24 cellular contexts compared by ENCODE assay signal in genomic region chr17:802901-803881, GRCh38. TPM values are rescaled to one million over a fixed set of nuclear protein-coding genes. Genes with fewer than 3 reads are reported as not detected.
A peak's percentile ranks its signal among the peaks of the same experiment; 100 is the strongest.
DNase-seq lines count a peak whose midpoint lies in the region; ATAC-seq, FAIRE-seq and TF ChIP-seq lines count a peak whose summit lies in the region.
"Had no signal": no experiment of that assay in that cellular context is flagged by ENCODE, and none has a peak within 500 bp of the region (broad histone marks: within the 10 kb centered on the region; RNA-seq: fewer than 3 reads in every experiment).

No MANE protein-coding gene starts in this region.

- TF ChIP-seq POLR2A in HepG2 (IDR thresholded peaks at IDR 0.05; ENCODE audit: insufficient read depth in 1 of 2, low read depth in 2 of 2, low read length in 2 of 2) (no peak), right lobe of liver (IDR thresholded peaks at IDR 0.05) (no peak), body of pancreas (IDR thresholded peaks at IDR 0.05) (peak in 2 of 3 donors; percentile 47 to 48)

- H3K9me3 ChIP-seq in HepG2 (ENCODE audit: low read length): no peaks in the 10 kb centered on the region
- no peaks in the 10 kb centered on the region for H3K9me3 ChIP-seq in right lobe of liver
- no peaks in the 10 kb centered on the region for H3K9me3 ChIP-seq in body of pancreas
- H3K9me3 ChIP-seq: BE2C had no signal

- TF ChIP-seq EP300 in HepG2 (IDR thresholded peaks at IDR 0.05; ENCODE audit: low read depth in 2 of 2, low read length in 2 of 2) (no peak), HepG2 (CRISPR knock-in tag; IDR thresholded peaks at IDR 0.05; ENCODE audit: borderline replicate concordance) (no peak)

- H3K4me3 Mint-ChIP-seq in nephron progenitor cell: no peak overlapping the region
- no peak overlapping the region for H3K4me3 Mint-ChIP-seq in immature natural killer cell
- H3K4me3 Mint-ChIP-seq: CD8-positive, alpha-beta memory T cell had no signal

- ATAC-seq in HepG2: no peak
- ATAC-seq in right lobe of liver: no peak
- ATAC-seq in body of pancreas: peak; percentile 53
- no peak for ATAC-seq in HG02840 (IDR thresholded peaks at IDR 0.05; ENCODE audit: low FRiP score, unreplicated experiment)
- ATAC-seq in activated CD4-positive, CD25-positive, alpha-beta regulatory T cell treated with anti-CD3 and anti-CD28 coated beads, Interleukin-2, amount 50 U/mL, for 24 hours: no peak
- ATAC-seq: GM12878 had no signal

- intact Hi-C loops in HepG2 (cut with micrococcal nuclease; ENCODE audit: unreplicated experiment) (no loop called here), right lobe of liver (cut with DNase I) (no loop called here), body of pancreas (cut with DNase I) (loop anchor here (5.0 to 10.0 kb wide), 2 partner anchors 72 to 184 kb away; no protein-coding TSS in a partner anchor)

- H3K36me3 ChIP-seq in HepG2 (replicated peaks in 1 of 2; ENCODE audit: control insufficient read depth in 1 of 2, insufficient read depth in 2 of 2, low read length in 2 of 2) (peaks cover 1 to 18% of the 10 kb centered on the region in 2 experiments; a peak in 3 of 5 replicates), right lobe of liver (no peaks in the 10 kb centered on the region), body of pancreas (replicated peaks in 1 of 2; ENCODE audit: insufficient read depth in 1 of 2, low read depth in 2 of 2) (no peaks in the 10 kb centered on the region)
- H3K36me3 ChIP-seq: BE2C had no signal

- no peaks in the 10 kb centered on the region for H3K79me2 ChIP-seq in HepG2 (ENCODE audit: insufficient read depth, low read length)

- TF ChIP-seq CTCF in HepG2 (CRISPR knock-in tag; IDR thresholded peaks at IDR 0.05): no peak
- TF ChIP-seq CTCF in right lobe of liver (IDR thresholded peaks at IDR 0.05): no peak
- no peak for TF ChIP-seq CTCF in body of pancreas (IDR thresholded peaks at IDR 0.05)
- no peak for TF ChIP-seq CTCF in nephron progenitor cell (IDR thresholded peaks at IDR 0.05)

- POLR2A ChIA-PET in HepG2 (lab: Yijun Ruan, JAX): no interaction called here

- H3K9me3 Mint-ChIP-seq in nephron progenitor cell (no peaks in the 10 kb centered on the region), immature natural killer cell (no peaks in the 10 kb centered on the region)
- H3K9me3 Mint-ChIP-seq: CD8-positive, alpha-beta memory T cell had no signal

- H4K20me1 ChIP-seq in HepG2 (ENCODE audit: insufficient read depth, low read length): no peaks in the 10 kb centered on the region

- H3K27ac Mint-ChIP-seq in nephron progenitor cell (peak overlapping the region; percentile 78), immature natural killer cell (no peak overlapping the region)
- H3K27ac Mint-ChIP-seq: CD8-positive, alpha-beta memory T cell had no signal

- H3K27me3 ChIP-seq in HepG2 (ENCODE audit: control insufficient read depth in 1 of 2, insufficient read depth in 2 of 2, low read length in 2 of 2): no peaks in the 10 kb centered on the region
- no peaks in the 10 kb centered on the region for H3K27me3 ChIP-seq in right lobe of liver
- no peaks in the 10 kb centered on the region for H3K27me3 ChIP-seq in body of pancreas
- H3K27me3 ChIP-seq: BE2C had no signal

- TF ChIP-seq RAD21 in HepG2 (CRISPR knock-in tag; IDR thresholded peaks at IDR 0.05): no peak

- in situ Hi-C loops in HepG2 (cut with HindIII; ENCODE audit: extremely low pct_ligation_motif_present, low pct_unique_long_range_greater_than_20kb): no loop called here

- H3K9ac ChIP-seq in HepG2 (ENCODE audit: insufficient read depth, low read depth, low read length): no peak overlapping the region

- H3K4me3 ChIP-seq in HepG2 (replicated peaks in 1 of 3; ENCODE audit: insufficient read depth in 1 of 3, low read depth in 2 of 3, low read length in 3 of 3) (no peak overlapping the region), right lobe of liver (no peak overlapping the region), body of pancreas (no peak overlapping the region)
- H3K4me3 ChIP-seq: GM12878 had no signal

- no peak overlapping the region for H2AFZ ChIP-seq in HepG2 (ENCODE audit: low read length)

- no peak for FAIRE-seq in HepG2 (lab: Jason Lieb, UNC)
- FAIRE-seq: D721Med, GM12878, GM18507, HTR-8/SVneo had no signal

- BruUV-seq in HepG2 (replicated peaks; lab: Mats Ljungman, UMichigan): no TSS peak

- CTCF ChIA-PET in HepG2 (lab: Yijun Ruan, JAX; ENCODE audit: low intra/inter-chr PET ratio, low total read pairs): no interaction called here

- H3K4me1 ChIP-seq in HepG2 (ENCODE audit: insufficient read depth, low read length) (peaks cover 14% of the 10 kb centered on the region), right lobe of liver (peaks cover 0 to 3% (median 0%) of the 10 kb centered on the region in 4 donors), body of pancreas (peaks cover 38% of the 10 kb centered on the region)
- H3K4me1 ChIP-seq: BE2C had no signal

- no peak for DNase-seq in HepG2 (ENCODE audit: low spot score)
- DNase-seq in right lobe of liver: no peak
- DNase-seq in body of pancreas: peak; percentile 65 to 77 (median 72)
- no peak for DNase-seq in nephron progenitor cell
- DNase-seq in NCI-H2171 (lab: John Stamatoyannopoulos, UW): no peak
- no peak for DNase-seq in immature natural killer cell
- DNase-seq: 8988T; BE2C; CD8-positive, alpha-beta memory T cell; DMS79 treated with DMSO at 0.1 percent for 48 hours; GDM1; KBM-7; NCI-H1436; NCI-H2029 treated with DMSO at 0.1 percent for 48 hours; NCI-H510A; NCI-H774; RPMI8226 had no signal

- H3K4me2 ChIP-seq in HepG2 (ENCODE audit: low read depth, low read length): no peak overlapping the region

- WGBS in HepG2 (ENCODE audit: low lambda C conversion rate): 95% methylated on average over 24 of the region's 37 CpGs
- 56% methylated on average over 7 of the region's 37 CpGs for WGBS in right lobe of liver (ENCODE audit: insufficient coverage, low coverage, low lambda C conversion rate, missing lambda C conversion rate)
- whole genome bisulfite sequencing in body of pancreas, 2 donors: 38 to 40% methylated on average over 1 to 35 of the region's 37 CpGs

- H3K27ac ChIP-seq in HepG2 (ENCODE audit: extremely low read length, insufficient read depth, low read length) (no peak overlapping the region), right lobe of liver (no peak overlapping the region), body of pancreas (peak overlapping the region; percentile 80 to 90 (median 88))
- H3K27ac ChIP-seq: HL-60 had no signal

- H3K4me1 Mint-ChIP-seq in nephron progenitor cell: peaks cover 49% of the 10 kb centered on the region
- no peaks in the 10 kb centered on the region for H3K4me1 Mint-ChIP-seq in immature natural killer cell
- H3K4me1 Mint-ChIP-seq: CD8-positive, alpha-beta memory T cell had no signal

- H3K27me3 Mint-ChIP-seq in nephron progenitor cell (ENCODE audit: low read depth, poor library complexity): no peaks in the 10 kb centered on the region
- peaks cover 0 to 3% (median 0%) of the 10 kb centered on the region in 3 donors for H3K27me3 Mint-ChIP-seq in immature natural killer cell (ENCODE audit: low read depth in 3 of 3)

- H3K36me3 Mint-ChIP-seq in nephron progenitor cell (ENCODE audit: low read depth): peaks cover 11% of the 10 kb centered on the region
- H3K36me3 Mint-ChIP-seq in immature natural killer cell: no peaks in the 10 kb centered on the region
- H3K36me3 Mint-ChIP-seq: CD8-positive, alpha-beta memory T cell had no signal

RNA-seq across cellular contexts. Expression of gene MRM3, which starts 21.0 kb away (rescaled TPM):
- 25.5 and 30.3 TPM in 2 replicates for total RNA-seq in HepG2 (2016; rRNA removed; fragmentation: Illumina TruSeq; extraction: Trizol)
- total RNA-seq in HepG2 (2016; cell fraction: cytosol; rRNA removed; fragmentation: Illumina TruSeq; extraction: Trizol; ENCODE audit: low read depth): 4.8 and 5.8 TPM in 2 replicates
- total RNA-seq in HepG2 (2016; cell fraction: insoluble cytoplasmic fraction; rRNA removed; fragmentation: Illumina TruSeq; extraction: Trizol): 26.8 and 31.7 TPM in 2 replicates
- total RNA-seq in HepG2 (2016; cell fraction: membrane; rRNA removed; fragmentation: Illumina TruSeq; extraction: Trizol): 8.4 and 8.7 TPM in 2 replicates
- 17.8 and 20.7 TPM in 2 replicates for total RNA-seq in HepG2 (2016; cell fraction: nucleus; rRNA removed; fragmentation: Illumina TruSeq; extraction: Trizol)
- polyA plus RNA-seq in HepG2 (2011; rRNA removed): 12.3 and 12.4 TPM in 2 replicates
- polyA plus RNA-seq in HepG2 (2011; cell fraction: cytosol; rRNA removed): 16.1 and 17.4 TPM in 2 replicates
- 9.4 and 10.2 TPM in 2 replicates for polyA plus RNA-seq in HepG2 (2011; cell fraction: nucleus; rRNA removed)
- 12.8 and 14.9 TPM in 2 replicates for polyA plus RNA-seq in HepG2 (2012)
- 3.0 and 3.1 TPM in 2 replicates for polyA plus RNA-seq in HepG2 (2016; cell fraction: cytosol; fragmentation: Illumina TruSeq; extraction: Trizol; ENCODE audit: low read depth)
- 25.8 and 28.8 TPM in 2 replicates for polyA plus RNA-seq in HepG2 (2016; cell fraction: insoluble cytoplasmic fraction; fragmentation: Illumina TruSeq; extraction: Trizol; ENCODE audit: low read depth)
- 4.6 and 4.9 TPM in 2 replicates for polyA plus RNA-seq in HepG2 (2016; cell fraction: membrane; fragmentation: Illumina TruSeq; extraction: Trizol; ENCODE audit: low read depth)
- polyA plus RNA-seq in HepG2 (2016; cell fraction: nucleus; fragmentation: Illumina TruSeq; extraction: Trizol; ENCODE audit: insufficient read depth, low read depth): 13.4 and 15.4 TPM in 2 replicates
- 12.6 and 16.7 TPM in 2 replicates for polyA minus RNA-seq in HepG2 (2011; rRNA and poly(A)+ RNA removed; ENCODE audit: low replicate concordance)
- 6.9 and 10.1 TPM in 2 replicates for polyA minus RNA-seq in HepG2 (2011; cell fraction: cytosol; rRNA and poly(A)+ RNA removed)
- 28.8 and 34.7 TPM in 2 replicates for polyA minus RNA-seq in HepG2 (2011; cell fraction: nucleus; rRNA and poly(A)+ RNA removed)
- total RNA-seq in right lobe of liver: 10 to 100 TPM in 5 of 6 experiments, 1 to 10 TPM in 1; 10.0 to 18.1 (median 13.4) TPM
- total RNA-seq in body of pancreas: 10 to 100 TPM; 15.6 to 40.2 TPM
- 10 to 100 TPM; 26.1 to 40.6 (median 27.5) TPM for polyA plus RNA-seq in immature natural killer cell

RNA-seq across cellular contexts. Expression of gene GLOD4, which starts 21.1 kb away (rescaled TPM):
- total RNA-seq in HepG2 (2016; rRNA removed; fragmentation: Illumina TruSeq; extraction: Trizol) (87.8 and 112 TPM in 2 replicates), right lobe of liver (10 to 100 TPM; 34.6 to 66.4 (median 39.9) TPM), body of pancreas (10 to 100 TPM; 18.5 to 30.9 TPM)
- total RNA-seq in HepG2 (2016; cell fraction: cytosol; rRNA removed; fragmentation: Illumina TruSeq; extraction: Trizol; ENCODE audit: low read depth): 9.8 and 11.3 TPM in 2 replicates
- 79.1 and 124 TPM in 2 replicates for total RNA-seq in HepG2 (2016; cell fraction: insoluble cytoplasmic fraction; rRNA removed; fragmentation: Illumina TruSeq; extraction: Trizol)
- total RNA-seq in HepG2 (2016; cell fraction: membrane; rRNA removed; fragmentation: Illumina TruSeq; extraction: Trizol): 22.5 and 25.3 TPM in 2 replicates
- 44.3 and 54.7 TPM in 2 replicates for total RNA-seq in HepG2 (2016; cell fraction: nucleus; rRNA removed; fragmentation: Illumina TruSeq; extraction: Trizol)
- polyA plus RNA-seq in HepG2 (2011; rRNA removed) (42.0 and 53.7 TPM in 2 replicates), immature natural killer cell (10 to 100 TPM; 90.8 to 94.9 (median 92.0) TPM)
- polyA plus RNA-seq in HepG2 (2011; cell fraction: cytosol; rRNA removed): 29.7 and 47.5 TPM in 2 replicates
- polyA plus RNA-seq in HepG2 (2011; cell fraction: nucleus; rRNA removed): 30.6 and 44.9 TPM in 2 replicates
- 56.4 and 101 TPM in 2 replicates for polyA plus RNA-seq in HepG2 (2012)
- polyA plus RNA-seq in HepG2 (2016; cell fraction: cytosol; fragmentation: Illumina TruSeq; extraction: Trizol; ENCODE audit: low read depth): 6.7 and 7.7 TPM in 2 replicates
- polyA plus RNA-seq in HepG2 (2016; cell fraction: insoluble cytoplasmic fraction; fragmentation: Illumina TruSeq; extraction: Trizol; ENCODE audit: low read depth): 153 and 154 TPM in 2 replicates
- polyA plus RNA-seq in HepG2 (2016; cell fraction: membrane; fragmentation: Illumina TruSeq; extraction: Trizol; ENCODE audit: low read depth): 13.2 and 14.9 TPM in 2 replicates
- 86.8 and 90.1 TPM in 2 replicates for polyA plus RNA-seq in HepG2 (2016; cell fraction: nucleus; fragmentation: Illumina TruSeq; extraction: Trizol; ENCODE audit: insufficient read depth, low read depth)
- 13.1 and 20.3 TPM in 2 replicates for polyA minus RNA-seq in HepG2 (2011; rRNA and poly(A)+ RNA removed; ENCODE audit: low replicate concordance)
- polyA minus RNA-seq in HepG2 (2011; cell fraction: cytosol; rRNA and poly(A)+ RNA removed): 14.1 and 21.6 TPM in 2 replicates
- 37.0 and 38.0 TPM in 2 replicates for polyA minus RNA-seq in HepG2 (2011; cell fraction: nucleus; rRNA and poly(A)+ RNA removed)

RNA-seq across cellular contexts. Expression of gene GEMIN4, which starts 51.1 kb away (rescaled TPM):
- total RNA-seq in HepG2 (2016; rRNA removed; fragmentation: Illumina TruSeq; extraction: Trizol): 22.7 and 28.2 TPM in 2 replicates
- total RNA-seq in HepG2 (2016; cell fraction: cytosol; rRNA removed; fragmentation: Illumina TruSeq; extraction: Trizol; ENCODE audit: low read depth): 1.6 and 2.8 TPM in 2 replicates
- total RNA-seq in HepG2 (2016; cell fraction: insoluble cytoplasmic fraction; rRNA removed; fragmentation: Illumina TruSeq; extraction: Trizol): 23.2 and 25.6 TPM in 2 replicates
- 7.3 and 7.8 TPM in 2 replicates for total RNA-seq in HepG2 (2016; cell fraction: membrane; rRNA removed; fragmentation: Illumina TruSeq; extraction: Trizol)
- total RNA-seq in HepG2 (2016; cell fraction: nucleus; rRNA removed; fragmentation: Illumina TruSeq; extraction: Trizol): 14.5 and 15.4 TPM in 2 replicates
- 10.8 and 13.6 TPM in 2 replicates for polyA plus RNA-seq in HepG2 (2011; rRNA removed)
- 5.1 and 7.0 TPM in 2 replicates for polyA plus RNA-seq in HepG2 (2011; cell fraction: cytosol; rRNA removed)
- polyA plus RNA-seq in HepG2 (2011; cell fraction: nucleus; rRNA removed): 15.7 and 16.5 TPM in 2 replicates
- polyA plus RNA-seq in HepG2 (2012): 10.4 and 10.6 TPM in 2 replicates
- polyA plus RNA-seq in HepG2 (2016; cell fraction: cytosol; fragmentation: Illumina TruSeq; extraction: Trizol; ENCODE audit: low read depth): 0.83 and 1.1 TPM in 2 replicates
- 18.5 and 22.6 TPM in 2 replicates for polyA plus RNA-seq in HepG2 (2016; cell fraction: insoluble cytoplasmic fraction; fragmentation: Illumina TruSeq; extraction: Trizol; ENCODE audit: low read depth)
- 2.1 and 3.2 TPM in 2 replicates for polyA plus RNA-seq in HepG2 (2016; cell fraction: membrane; fragmentation: Illumina TruSeq; extraction: Trizol; ENCODE audit: low read depth)
- 17.5 and 17.6 TPM in 2 replicates for polyA plus RNA-seq in HepG2 (2016; cell fraction: nucleus; fragmentation: Illumina TruSeq; extraction: Trizol; ENCODE audit: insufficient read depth, low read depth)
- 30.3 and 134 TPM in 2 replicates for polyA minus RNA-seq in HepG2 (2011; rRNA and poly(A)+ RNA removed; ENCODE audit: low replicate concordance)
- polyA minus RNA-seq in HepG2 (2011; cell fraction: cytosol; rRNA and poly(A)+ RNA removed): 6.5 and 6.9 TPM in 2 replicates
- 9.9 and 11.6 TPM in 2 replicates for polyA minus RNA-seq in HepG2 (2011; cell fraction: nucleus; rRNA and poly(A)+ RNA removed)
- total RNA-seq in right lobe of liver: 10 to 100 TPM in 1 of 6 experiments, 1 to 10 TPM in 5; 7.1 to 10.1 (median 8.0) TPM
- 1 to 10 TPM; 5.6 to 7.3 TPM for total RNA-seq in body of pancreas
- 10 to 100 TPM; 10.9 to 20.1 (median 11.4) TPM for polyA plus RNA-seq in immature natural killer cell

Comparison
In these comparisons a context has a peak if more than half of its experiments do, and no peak if none do; other contexts are left out.
1. DNase-seq: peak in body of pancreas (4 of 4); none in HepG2 (single experiment), right lobe of liver (0 of 3), nephron progenitor cell (single experiment), NCI-H2171 (single experiment) and immature natural killer cell (0 of 3).
2. H3K27ac ChIP-seq: peak in body of pancreas (4 of 4); none in HepG2 (single experiment) and right lobe of liver (0 of 3).
3. POLR2A ChIP-seq: peak in body of pancreas (2 of 3); none in HepG2 (0 of 2) and right lobe of liver (single experiment).